ENCODE assay signal across 14 cellular contexts in genomic region chr9:107222020-107222522, GRCh38.
DNase-seq lines count a peak whose midpoint lies in the region; ATAC-seq and TF ChIP-seq lines count a peak whose summit lies in the region.
"Had no signal": no experiment of that assay in that cellular context is flagged by ENCODE, and none has a peak within 500 bp of the region (broad histone marks: within the 10 kb centered on the region; RNA-seq: fewer than 3 reads in every experiment).

No MANE protein-coding gene starts in this region.

- no peak for DNase-seq in GM23338 (ENCODE audit: low spot score)
- DNase-seq in RPMI7951 (ENCODE audit: low read depth): peak; percentile 37
- no peak for DNase-seq in foreskin keratinocyte
- DNase-seq in psoas muscle: no peak
- no peak for DNase-seq in NCI-H2196 (lab: John Stamatoyannopoulos, UW; ENCODE audit: unreplicated experiment)
- no peak for DNase-seq in A673 (ENCODE audit: low spot score)
- no peak for DNase-seq in GM10248 (ENCODE audit: extremely low spot score)
- DNase-seq: activated CD4-positive, alpha-beta T cell treated with anti-CD3 and anti-CD28 coated beads, Interleukin-2, amount 50 U/mL, for 1 hour; activated naive CD4-positive, alpha-beta T cell treated with anti-CD3 and anti-CD28 coated beads, Interleukin-2, amount 50 U/mL, for 16 hours; effector CD8-positive, alpha-beta T cell; NCI-H345 had no signal

- H2AFZ ChIP-seq in GM23338: peak overlapping the region; percentile 2; the same call in 1 of the 2 replicates

- H3K9me3 ChIP-seq in psoas muscle: no peaks in the 10 kb centered on the region
- H3K9me3 ChIP-seq in A673 (ENCODE audit: low read depth, low read length, poor library complexity, severe bottlenecking): no peaks in the 10 kb centered on the region
- H3K9me3 ChIP-seq: neutrophil had no signal

- no peaks in the 10 kb centered on the region for H4K20me1 ChIP-seq in GM23338 (replicated peaks; ENCODE audit: insufficient read depth)

- no TSS peak for BruUV-seq in A673 (replicated peaks; lab: Mats Ljungman, UMichigan)

- intact Hi-C loops in psoas muscle (cut with DNase I): no loop called here
- intact Hi-C loops in A673 (cut with micrococcal nuclease; ENCODE audit: unreplicated experiment): no loop called here

- peaks cover 11% of the 10 kb centered on the region for H3K4me1 Mint-ChIP-seq in GM23338

- H3K4me1 ChIP-seq in GM23338 (ENCODE audit: insufficient read depth) (peaks cover 3% of the 10 kb centered on the region), foreskin keratinocyte (no peaks in the 10 kb centered on the region), psoas muscle (no peaks in the 10 kb centered on the region), A673 (ENCODE audit: insufficient read depth, low read length, poor library complexity, severe bottlenecking) (no peaks in the 10 kb centered on the region)

- H3K36me3 ChIP-seq in GM23338 (ENCODE audit: insufficient read depth): no peaks in the 10 kb centered on the region
- no peaks in the 10 kb centered on the region for H3K36me3 ChIP-seq in psoas muscle (ENCODE audit: insufficient read depth in 1 of 2, low read depth in 1 of 2)
- no peaks in the 10 kb centered on the region for H3K36me3 ChIP-seq in A673 (ENCODE audit: insufficient read depth, low read length, poor library complexity, severe bottlenecking)
- H3K36me3 ChIP-seq: neutrophil had no signal

- 34 to 55% (median 35%) methylated on average over 7 of the region's 7 CpGs for WGBS in psoas muscle, 3 donors

- H3K9me3 Mint-ChIP-seq in GM23338: no peaks in the 10 kb centered on the region

- no peaks in the 10 kb centered on the region for H3K79me2 ChIP-seq in GM23338 (replicated peaks; ENCODE audit: insufficient read depth)

- no peak overlapping the region for H3K4me2 ChIP-seq in GM23338

- POLR2A ChIA-PET in A673 (lab: Charles Lee; ENCODE audit: low non-redundant PET) (no interaction called here), GM10248 (lab: Yijun Ruan, JAX) (no interaction called here)

- no peak overlapping the region for H3K27ac ChIP-seq in GM23338 (ENCODE audit: low read depth)
- no peak overlapping the region for H3K27ac ChIP-seq in foreskin keratinocyte
- no peak overlapping the region for H3K27ac ChIP-seq in psoas muscle
- H3K27ac ChIP-seq in A673 (ENCODE audit: low read depth, low read length, poor library complexity, severe bottlenecking): no peak overlapping the region
- H3K27ac ChIP-seq: neutrophil, SK-N-MC had no signal

- no peak overlapping the region for H3K4me3 Mint-ChIP-seq in GM23338

- no peaks in the 10 kb centered on the region for H3K36me3 Mint-ChIP-seq in GM23338 (ENCODE audit: low read depth)

- H3F3A ChIP-seq in GM23338 (replicated peaks; ENCODE audit: low read depth): no peaks in the 10 kb centered on the region

- H3K4me3 ChIP-seq in GM23338 (no peak overlapping the region), psoas muscle (no peak overlapping the region), A673 (ENCODE audit: low read depth, low read length, poor library complexity, severe bottlenecking) (no peak overlapping the region)
- H3K4me3 ChIP-seq: SK-N-MC had no signal

- H3K27me3 Mint-ChIP-seq in GM23338 (ENCODE audit: insufficient read depth, low read depth, poor library complexity): no peaks in the 10 kb centered on the region

- CTCF ChIA-PET in A673 (lab: Charles Lee) (no interaction called here), GM10248 (lab: Yijun Ruan, JAX) (interaction anchor here (1.2 to 1.8 kb wide), 3 partner anchors 14 to 46 kb away, joined by 3 to 9 read pairs (median 3); no protein-coding TSS in a partner anchor)

- no peaks in the 10 kb centered on the region for H3K27me3 ChIP-seq in GM23338 (ENCODE audit: insufficient read depth)
- H3K27me3 ChIP-seq in foreskin keratinocyte: no peaks in the 10 kb centered on the region
- no peaks in the 10 kb centered on the region for H3K27me3 ChIP-seq in psoas muscle (ENCODE audit: insufficient read depth in 3 of 3, low read length in 2 of 3)
- H3K27me3 ChIP-seq in A673 (replicated peaks; ENCODE audit: insufficient read depth, low read depth, low read length, poor library complexity): no peaks in the 10 kb centered on the region
- H3K27me3 ChIP-seq: neutrophil had no signal

- TF ChIP-seq CTCF in GM23338 (conservative IDR thresholded peaks at IDR 0.05; ENCODE audit: low read depth in 2 of 2) (no peak), foreskin keratinocyte (conservative IDR thresholded peaks at IDR 0.05) (no peak), psoas muscle (IDR thresholded peaks at IDR 0.05) (no peak), A673 (conservative IDR thresholded peaks at IDR 0.05; ENCODE audit: low read depth, low read length) (no peak), GM10248 (IDR thresholded peaks at IDR 0.05; ENCODE audit: control extremely low read depth, extremely low read depth, low read depth, missing control alignments) (no peak)

- no peak for ATAC-seq in GM23338
- peak; percentile 24 for ATAC-seq in foreskin keratinocyte
- peak in 3 of 4 donors; percentile 29 to 66 (median 35) for ATAC-seq in psoas muscle
- ATAC-seq in HG02678 (IDR thresholded peaks at IDR 0.05; ENCODE audit: unreplicated experiment): no peak

- H3K9me2 ChIP-seq in GM23338 (ENCODE audit: insufficient read depth): peaks cover 15% of the 10 kb centered on the region

- H3K27ac Mint-ChIP-seq in GM23338: no peak overlapping the region

TF ChIP-seq in GM23338, 12 proteins besides CTCF, POLR2A, EP300 and RAD21 (continues in another document):
- TF ChIP-seq JUNB (IDR thresholded peaks at IDR 0.05; ENCODE audit: unreplicated experiment) (no peak), ZNF114 (CRISPR knock-in tag; IDR thresholded peaks at IDR 0.05) (no peak), EZH2phosphoT487 (IDR thresholded peaks at IDR 0.05; ENCODE audit: unreplicated experiment) (no peak), ZNF462 (CRISPR knock-in tag; IDR thresholded peaks at IDR 0.05) (no peak), EZH2 (IDR thresholded peaks at IDR 0.05; ENCODE audit: low read depth, unreplicated experiment) (no peak), CREB1 (CRISPR knock-in tag; IDR thresholded peaks at IDR 0.05; ENCODE audit: low read depth) (no peak), ZNF331 (CRISPR knock-in tag; IDR thresholded peaks at IDR 0.05; ENCODE audit: low read depth) (no peak)

Comparison
In these comparisons a context has a peak if more than half of its experiments do, and no peak if none do; other contexts are left out.
1. ATAC-seq: peak in foreskin keratinocyte (single experiment) and psoas muscle (3 of 4); none in GM23338 (single experiment) and HG02678 (single experiment).